Comparison of ENCODE assay signal across 1 cellular context in genomic region chr15:76863123-76863522, GRCh38.
A peak's percentile ranks its signal among the peaks of the same experiment; 100 is the strongest.
TF ChIP-seq lines count a peak whose summit lies in the region.

No MANE protein-coding gene starts in this region.

TF ChIP-seq in HEK293, 187 proteins besides CTCF, POLR2A, EP300 and RAD21 (continued from another document):
- TF ChIP-seq PRDM10 (tag by site-specific recombination; IDR thresholded peaks at IDR 0.05) (peak; percentile 68), OSR2 (tag by site-specific recombination; IDR thresholded peaks at IDR 0.05) (peak; percentile 44; the same call in 1 of the 2 replicates), ZNF785 (tag by site-specific recombination; IDR thresholded peaks at IDR 0.05) (no peak), ZIC2 (tag by site-specific recombination; IDR thresholded peaks at IDR 0.05) (no peak), ZNF174 (tag by site-specific recombination; IDR thresholded peaks at IDR 0.05) (no peak), ZNF146 (tag by site-specific recombination; IDR thresholded peaks at IDR 0.05) (no peak), WT1 (tag by site-specific recombination; IDR thresholded peaks at IDR 0.05) (peak; percentile 70), KLF16 (tag by site-specific recombination; IDR thresholded peaks at IDR 0.05) (no peak), ZNF449 (tag by site-specific recombination; IDR thresholded peaks at IDR 0.05) (0 out of 2 replicates have a peak, but pooled peaks have one; percentile 22), GFI1B (tag by site-specific recombination; IDR thresholded peaks at IDR 0.05) (0 out of 2 replicates have a peak, but pooled peaks have one; percentile 12), HOXC10 (CRISPR knock-in tag; IDR thresholded peaks at IDR 0.05) (no peak), ZNF280C (tag by site-specific recombination; IDR thresholded peaks at IDR 0.05) (no peak), ZNF561 (tag by site-specific recombination; IDR thresholded peaks at IDR 0.05; ENCODE audit: borderline replicate concordance) (0 out of 2 replicates have a peak, but pooled peaks have one; percentile 41), TRIM28 (IDR thresholded peaks at IDR 0.05; ENCODE audit: borderline replicate concordance, low read length) (no peak), ZNF621 (tag by site-specific recombination; IDR thresholded peaks at IDR 0.05) (no peak)
TF ChIP-seq in HEK293: peak in this region for 10.
